In the genomic region with DNA sequence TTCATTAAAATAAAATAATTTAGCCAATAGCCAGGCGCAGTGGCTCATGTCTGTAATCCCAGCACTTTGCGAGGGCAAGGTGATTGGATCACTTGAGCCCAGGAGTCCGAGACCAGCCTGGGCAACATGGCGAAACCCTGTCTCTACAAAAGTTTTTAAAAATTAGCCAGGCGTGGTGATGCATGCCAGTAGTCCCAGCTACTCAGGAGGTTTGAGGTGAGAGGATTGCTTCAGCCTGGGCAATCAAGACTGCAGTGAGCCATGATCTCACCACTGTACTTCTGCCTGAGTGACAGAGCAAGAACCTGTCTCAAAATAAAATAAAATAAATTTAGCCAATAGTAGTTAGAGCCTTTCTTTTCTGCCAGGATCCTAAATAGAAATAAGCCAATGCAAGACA, we compare ENCODE assay signal across 24 cellular contexts. TPM values are rescaled to one million over a fixed set of nuclear protein-coding genes. Genes with fewer than 3 reads are reported as not detected.
DNase-seq lines count a peak whose midpoint lies in the region; ATAC-seq, FAIRE-seq and TF ChIP-seq lines count a peak whose summit lies in the region.
"Had no signal": no experiment of that assay in that cellular context is flagged by ENCODE, and none has a peak within 500 bp of the region (broad histone marks: within the 10 kb centered on the region; RNA-seq: fewer than 3 reads in every experiment).

No MANE protein-coding gene starts in this region.

- peak overlapping the region; percentile 39 to 75 (median 71) for H3K27ac ChIP-seq in right lobe of liver
- H3K27ac ChIP-seq in HepG2 (ENCODE audit: extremely low read length, insufficient read depth, low read length), result no peak overlapping the region
- H3K27ac ChIP-seq in small intestine (ENCODE audit: low read depth in 1 of 2, low read length in 1 of 2), result no peak overlapping the region
- H3K27ac ChIP-seq: C4-2B had no signal

- H3K4me3 Mint-ChIP-seq in mesothelial cell of epicardium (no peak overlapping the region), immature natural killer cell (no peak overlapping the region)

- BruUV-seq in HepG2 (replicated peaks; lab: Mats Ljungman, UMichigan), result no TSS peak

- CTCF ChIA-PET in HepG2 (lab: Yijun Ruan, JAX; ENCODE audit: low intra/inter-chr PET ratio, low total read pairs), result no interaction called here

- intact Hi-C loops in right lobe of liver (cut with DNase I), result no loop called here
- intact Hi-C loops in HepG2 (cut with micrococcal nuclease; ENCODE audit: unreplicated experiment), result no loop called here

- no peak for TF ChIP-seq RAD21 in HepG2 (CRISPR knock-in tag; IDR thresholded peaks at IDR 0.05)

- TF ChIP-seq EP300 in HepG2 (IDR thresholded peaks at IDR 0.05; ENCODE audit: low read depth in 2 of 2, low read length in 2 of 2) (no peak), HepG2 (CRISPR knock-in tag; IDR thresholded peaks at IDR 0.05; ENCODE audit: borderline replicate concordance) (no peak)

- H3K36me3 Mint-ChIP-seq in mesothelial cell of epicardium, result peaks cover 21% of the 10 kb centered on the region
- peaks cover 25 to 47% (median 41%) of the 10 kb centered on the region in 3 donors for H3K36me3 Mint-ChIP-seq in immature natural killer cell

- no peak overlapping the region for H2AFZ ChIP-seq in HepG2 (ENCODE audit: low read length)

- TF ChIP-seq CTCF in right lobe of liver (IDR thresholded peaks at IDR 0.05) (no peak), HepG2 (CRISPR knock-in tag; IDR thresholded peaks at IDR 0.05) (no peak), epithelial cell of proximal tubule (conservative IDR thresholded peaks at IDR 0.05; ENCODE audit: low read depth, low read length) (no peak), mesothelial cell of epicardium (IDR thresholded peaks at IDR 0.05; ENCODE audit: unreplicated experiment) (no peak)

- H3K36me3 ChIP-seq in right lobe of liver (peaks cover 0 to 20% (median 17%) of the 10 kb centered on the region in 4 donors), HepG2 (replicated peaks in 1 of 2; ENCODE audit: control insufficient read depth in 1 of 2, insufficient read depth in 2 of 2, low read length in 2 of 2) (peaks cover 3 to 52% of the 10 kb centered on the region in 2 experiments), small intestine (ENCODE audit: control insufficient read depth in 2 of 2, insufficient read depth in 2 of 2, low read length in 2 of 2) (peaks cover 7 to 9% of the 10 kb centered on the region in 2 donors)

- POLR2A ChIA-PET in HepG2 (lab: Yijun Ruan, JAX), result no interaction called here

- H3K9me3 ChIP-seq in right lobe of liver, result no peaks in the 10 kb centered on the region
- no peaks in the 10 kb centered on the region for H3K9me3 ChIP-seq in HepG2 (ENCODE audit: low read length)
- no peaks in the 10 kb centered on the region for H3K9me3 ChIP-seq in small intestine (ENCODE audit: control insufficient read depth, low read depth)

- H3K9ac ChIP-seq in HepG2 (ENCODE audit: insufficient read depth, low read depth, low read length), result no peak overlapping the region

- H3K27ac Mint-ChIP-seq in mesothelial cell of epicardium (peak overlapping the region; percentile 25), immature natural killer cell (no peak overlapping the region)

- ATAC-seq in right lobe of liver (peak; percentile 58 to 76 (median 68)), HepG2 (no peak)
- ATAC-seq: K562, SK-N-SH treated with all-trans-retinoic acid at 6 μM for 48 hours had no signal

- DNase-seq in right lobe of liver (peak in 1 of 3 donors; percentile 75), HepG2 (ENCODE audit: low spot score) (no peak), epithelial cell of proximal tubule (ENCODE audit: low read depth) (peak; percentile 42), mesothelial cell of epicardium (ENCODE audit: low spot score in 2 of 2, unreplicated experiment in 2 of 2) (no peak), small intestine (no peak), cerebellar cortex (ENCODE audit: low spot score) (no peak), immature natural killer cell (no peak), NCI-H2081 treated with DMSO at 0.1 percent for 48 hours (lab: John Stamatoyannopoulos, UW) (no peak)
- DNase-seq: 8988T, DMS53, GDM1, MM.1S, NCI-H1092, NCI-H1436, NCI-H1930, NCI-H226, NCI-H510A treated with DMSO at 0.1 percent for 48 hours, NCI-H748 treated with DMSO at 0.1 percent for 48 hours, SIG-M5 had no signal

- FAIRE-seq in HepG2 (lab: Jason Lieb, UNC) (no peak), small intestine (lab: Jason Lieb, UNC) (no peak)
- FAIRE-seq: GM18507, H54, K562 had no signal

- H3K4me1 Mint-ChIP-seq in mesothelial cell of epicardium (peaks cover 30% of the 10 kb centered on the region), immature natural killer cell (no peaks in the 10 kb centered on the region)

- H3K4me1 ChIP-seq in right lobe of liver (peaks cover 0 to 41% (median 0%) of the 10 kb centered on the region in 4 donors), HepG2 (ENCODE audit: insufficient read depth, low read length) (peaks cover 15% of the 10 kb centered on the region), small intestine (ENCODE audit: control insufficient read depth in 2 of 2, insufficient read depth in 1 of 2, low read depth in 1 of 2, low read length in 1 of 2) (peaks cover 0 to 3% of the 10 kb centered on the region in 2 donors)

- in situ Hi-C loops in HepG2 (cut with HindIII; ENCODE audit: extremely low pct_ligation_motif_present, low pct_unique_long_range_greater_than_20kb), result no loop called here

- 63% methylated on average over 5 of the region's 5 CpGs for WGBS in right lobe of liver (ENCODE audit: insufficient coverage, low coverage, low lambda C conversion rate, missing lambda C conversion rate)
- 90% methylated on average over 5 of the region's 5 CpGs for WGBS in HepG2 (ENCODE audit: low lambda C conversion rate)
- WGBS in small intestine, 3 donors, result 97 to 98% (median 98%) methylated on average over 5 of the region's 5 CpGs

- no peaks in the 10 kb centered on the region for H3K9me3 Mint-ChIP-seq in mesothelial cell of epicardium
- H3K9me3 Mint-ChIP-seq in immature natural killer cell, result no peaks in the 10 kb centered on the region

- peak; percentile 76 for TF ChIP-seq POLR2A in right lobe of liver (IDR thresholded peaks at IDR 0.05)
- no peak for TF ChIP-seq POLR2A in HepG2 (IDR thresholded peaks at IDR 0.05; ENCODE audit: insufficient read depth in 1 of 2, low read depth in 2 of 2, low read length in 2 of 2)

- H3K4me2 ChIP-seq in HepG2 (ENCODE audit: low read depth, low read length), result no peak overlapping the region

- no peaks in the 10 kb centered on the region for H3K79me2 ChIP-seq in HepG2 (ENCODE audit: insufficient read depth, low read length)

- H3K27me3 ChIP-seq in right lobe of liver (no peaks in the 10 kb centered on the region), HepG2 (ENCODE audit: control insufficient read depth in 1 of 2, insufficient read depth in 2 of 2, low read length in 2 of 2) (no peaks in the 10 kb centered on the region), small intestine (ENCODE audit: control insufficient read depth in 2 of 2, insufficient read depth in 2 of 2, low read length in 2 of 2) (no peaks in the 10 kb centered on the region)

- H3K4me3 ChIP-seq in right lobe of liver, result peak overlapping the region in 1 of 3 donors; percentile 45
- no peak overlapping the region for H3K4me3 ChIP-seq in HepG2 (replicated peaks in 1 of 3; ENCODE audit: insufficient read depth in 1 of 3, low read depth in 2 of 3, low read length in 3 of 3)
- H3K4me3 ChIP-seq in epithelial cell of proximal tubule (ENCODE audit: low read depth, low read length), result no peak overlapping the region
- H3K4me3 ChIP-seq in small intestine (ENCODE audit: low read depth in 1 of 2, low read length in 2 of 2), result no peak overlapping the region
- H3K4me3 ChIP-seq: K562 had no signal

- H4K20me1 ChIP-seq in HepG2 (ENCODE audit: insufficient read depth, low read length), result no peaks in the 10 kb centered on the region

- no peaks in the 10 kb centered on the region for H3K27me3 Mint-ChIP-seq in mesothelial cell of epicardium (ENCODE audit: low read depth)
- no peaks in the 10 kb centered on the region for H3K27me3 Mint-ChIP-seq in immature natural killer cell (ENCODE audit: low read depth in 3 of 3)

RNA-seq across cellular contexts. Expression of a gene that starts 12.2 kb away (rescaled TPM):
- total RNA-seq in right lobe of liver (10 to 100 TPM; 20.2 to 87.0 (median 41.7) TPM), HepG2 (2016; rRNA removed; fragmentation: Illumina TruSeq; extraction: Trizol) (25.5 and 31.8 TPM in 2 replicates), epithelial cell of proximal tubule (11.5 and 16.9 TPM in 2 replicates), mesothelial cell of epicardium (19.6 to 21.5 TPM (median 21.4 TPM) in 3 replicates)
- total RNA-seq in HepG2 (2016; cell fraction: cytosol; rRNA removed; fragmentation: Illumina TruSeq; extraction: Trizol; ENCODE audit: low read depth), result 47.8 and 51.9 TPM in 2 replicates
- 26.3 and 30.4 TPM in 2 replicates for total RNA-seq in HepG2 (2016; cell fraction: insoluble cytoplasmic fraction; rRNA removed; fragmentation: Illumina TruSeq; extraction: Trizol)
- 17.3 and 17.7 TPM in 2 replicates for total RNA-seq in HepG2 (2016; cell fraction: membrane; rRNA removed; fragmentation: Illumina TruSeq; extraction: Trizol)
- 22.2 and 26.2 TPM in 2 replicates for total RNA-seq in HepG2 (2016; cell fraction: nucleus; rRNA removed; fragmentation: Illumina TruSeq; extraction: Trizol)
- polyA plus RNA-seq in HepG2 (2011; rRNA removed) (5.4 and 6.6 TPM in 2 replicates), small intestine (10 to 100 TPM in 2 of 3 donors, 1 to 10 TPM in 1; 9.0 to 25.0 (median 11.6) TPM), immature natural killer cell (10 to 100 TPM; 10.4 to 15.1 (median 13.0) TPM)
- polyA plus RNA-seq in HepG2 (2011; cell fraction: cytosol; rRNA removed), result 3.2 and 5.1 TPM in 2 replicates
- 3.4 and 5.9 TPM in 2 replicates for polyA plus RNA-seq in HepG2 (2011; cell fraction: nucleus; rRNA removed)
- 7.5 and 8.1 TPM in 2 replicates for polyA plus RNA-seq in HepG2 (2012)
- 0.69 and 1.3 TPM in 2 replicates for polyA plus RNA-seq in HepG2 (2016; cell fraction: cytosol; fragmentation: Illumina TruSeq; extraction: Trizol; ENCODE audit: low read depth)
- 15.8 and 18.0 TPM in 2 replicates for polyA plus RNA-seq in HepG2 (2016; cell fraction: insoluble cytoplasmic fraction; fragmentation: Illumina TruSeq; extraction: Trizol; ENCODE audit: low read depth)
- 2.1 and 2.4 TPM in 2 replicates for polyA plus RNA-seq in HepG2 (2016; cell fraction: membrane; fragmentation: Illumina TruSeq; extraction: Trizol; ENCODE audit: low read depth)
- polyA plus RNA-seq in HepG2 (2016; cell fraction: nucleus; fragmentation: Illumina TruSeq; extraction: Trizol; ENCODE audit: insufficient read depth, low read depth), result 19.1 and 25.2 TPM in 2 replicates
- 11.2 and 33.6 TPM in 2 replicates for polyA minus RNA-seq in HepG2 (2011; rRNA and poly(A)+ RNA removed; ENCODE audit: low replicate concordance)
- 7.5 and 7.9 TPM in 2 replicates for polyA minus RNA-seq in HepG2 (2011; cell fraction: cytosol; rRNA and poly(A)+ RNA removed)
- polyA minus RNA-seq in HepG2 (2011; cell fraction: nucleus; rRNA and poly(A)+ RNA removed), result 18.0 and 23.0 TPM in 2 replicates

RNA-seq across cellular contexts. Expression of a gene that starts 12.7 kb away (rescaled TPM):
- 10 to 100 TPM; 13.3 to 30.7 (median 19.7) TPM for total RNA-seq in right lobe of liver
- 51.4 and 70.0 TPM in 2 replicates for total RNA-seq in HepG2 (2016; rRNA removed; fragmentation: Illumina TruSeq; extraction: Trizol)
- total RNA-seq in HepG2 (2016; cell fraction: cytosol; rRNA removed; fragmentation: Illumina TruSeq; extraction: Trizol; ENCODE audit: low read depth), result 24.3 and 28.5 TPM in 2 replicates
- total RNA-seq in HepG2 (2016; cell fraction: insoluble cytoplasmic fraction; rRNA removed; fragmentation: Illumina TruSeq; extraction: Trizol), result 53.4 and 70.2 TPM in 2 replicates
- total RNA-seq in HepG2 (2016; cell fraction: membrane; rRNA removed; fragmentation: Illumina TruSeq; extraction: Trizol), result 63.4 and 70.5 TPM in 2 replicates
- total RNA-seq in HepG2 (2016; cell fraction: nucleus; rRNA removed; fragmentation: Illumina TruSeq; extraction: Trizol), result 52.8 and 54.3 TPM in 2 replicates
- 15.2 and 15.7 TPM in 2 replicates for polyA plus RNA-seq in HepG2 (2011; rRNA removed)
- polyA plus RNA-seq in HepG2 (2011; cell fraction: cytosol; rRNA removed), result 10.9 and 14.0 TPM in 2 replicates
- polyA plus RNA-seq in HepG2 (2011; cell fraction: nucleus; rRNA removed), result 20.3 and 21.9 TPM in 2 replicates
- polyA plus RNA-seq in HepG2 (2012), result 19.7 and 20.8 TPM in 2 replicates
- polyA plus RNA-seq in HepG2 (2016; cell fraction: cytosol; fragmentation: Illumina TruSeq; extraction: Trizol; ENCODE audit: low read depth), result 22.7 and 27.3 TPM in 2 replicates
- 54.8 and 62.0 TPM in 2 replicates for polyA plus RNA-seq in HepG2 (2016; cell fraction: insoluble cytoplasmic fraction; fragmentation: Illumina TruSeq; extraction: Trizol; ENCODE audit: low read depth)
- polyA plus RNA-seq in HepG2 (2016; cell fraction: membrane; fragmentation: Illumina TruSeq; extraction: Trizol; ENCODE audit: low read depth), result 46.8 and 48.1 TPM in 2 replicates
- polyA plus RNA-seq in HepG2 (2016; cell fraction: nucleus; fragmentation: Illumina TruSeq; extraction: Trizol; ENCODE audit: insufficient read depth, low read depth), result 55.9 and 61.0 TPM in 2 replicates
- 23.7 and 34.5 TPM in 2 replicates for polyA minus RNA-seq in HepG2 (2011; rRNA and poly(A)+ RNA removed; ENCODE audit: low replicate concordance)
- polyA minus RNA-seq in HepG2 (2011; cell fraction: cytosol; rRNA and poly(A)+ RNA removed), result 13.5 and 14.6 TPM in 2 replicates
- polyA minus RNA-seq in HepG2 (2011; cell fraction: nucleus; rRNA and poly(A)+ RNA removed), result 60.9 and 80.8 TPM in 2 replicates
- total RNA-seq in epithelial cell of proximal tubule, result 30.8 and 47.9 TPM in 2 replicates
- 45.9 to 47.8 TPM (median 46.2 TPM) in 3 replicates for total RNA-seq in mesothelial cell of epicardium
- polyA plus RNA-seq in small intestine, result 10 to 100 TPM; 23.1 to 28.9 (median 25.7) TPM
- polyA plus RNA-seq in immature natural killer cell, result 10 to 100 TPM; 24.3 to 33.8 (median 27.2) TPM

RNA-seq across cellular contexts. Expression of a gene that starts 43.6 kb away (rescaled TPM):
- total RNA-seq in right lobe of liver, result over 10,000 TPM in 5 of 6 experiments, 1,000 to 10,000 TPM in 1; 7,699 to 33,192 (median 12,593) TPM
- not detected in 2 replicates for total RNA-seq in HepG2 (2016; rRNA removed; fragmentation: Illumina TruSeq; extraction: Trizol)
- not detected in 2 replicates for total RNA-seq in HepG2 (2016; cell fraction: cytosol; rRNA removed; fragmentation: Illumina TruSeq; extraction: Trizol; ENCODE audit: low read depth)
- not detected in 2 replicates for total RNA-seq in HepG2 (2016; cell fraction: insoluble cytoplasmic fraction; rRNA removed; fragmentation: Illumina TruSeq; extraction: Trizol)
- total RNA-seq in HepG2 (2016; cell fraction: membrane; rRNA removed; fragmentation: Illumina TruSeq; extraction: Trizol), result not detected in 2 replicates
- not detected in 2 replicates for total RNA-seq in HepG2 (2016; cell fraction: nucleus; rRNA removed; fragmentation: Illumina TruSeq; extraction: Trizol)
- polyA plus RNA-seq in HepG2 (2011; rRNA removed), result not detected in 2 replicates
- not detected in 2 replicates for polyA plus RNA-seq in HepG2 (2011; cell fraction: cytosol; rRNA removed)
- not detected in 2 replicates for polyA plus RNA-seq in HepG2 (2011; cell fraction: nucleus; rRNA removed)
- not detected in 2 replicates for polyA plus RNA-seq in HepG2 (2012)
- not detected in 2 replicates for polyA plus RNA-seq in HepG2 (2016; cell fraction: cytosol; fragmentation: Illumina TruSeq; extraction: Trizol; ENCODE audit: low read depth)
- not detected in 2 replicates for polyA plus RNA-seq in HepG2 (2016; cell fraction: insoluble cytoplasmic fraction; fragmentation: Illumina TruSeq; extraction: Trizol; ENCODE audit: low read depth)
- not detected in 2 replicates for polyA plus RNA-seq in HepG2 (2016; cell fraction: membrane; fragmentation: Illumina TruSeq; extraction: Trizol; ENCODE audit: low read depth)
- polyA plus RNA-seq in HepG2 (2016; cell fraction: nucleus; fragmentation: Illumina TruSeq; extraction: Trizol; ENCODE audit: insufficient read depth, low read depth), result not detected in 2 replicates
- polyA minus RNA-seq in HepG2 (2011; rRNA and poly(A)+ RNA removed; ENCODE audit: low replicate concordance), result not detected in 2 replicates
- polyA minus RNA-seq in HepG2 (2011; cell fraction: cytosol; rRNA and poly(A)+ RNA removed), result not detected in 2 replicates
- not detected in 2 replicates for polyA minus RNA-seq in HepG2 (2011; cell fraction: nucleus; rRNA and poly(A)+ RNA removed)
- 46.7 and 69.7 TPM in 2 replicates for total RNA-seq in epithelial cell of proximal tubule
- not detected in 3 replicates for total RNA-seq in mesothelial cell of epicardium
- 10 to 100 TPM in 1 of 3 donors, 1 to 10 TPM in 2; 3.0 to 64.0 (median 9.8) TPM for polyA plus RNA-seq in small intestine
- polyA plus RNA-seq in immature natural killer cell, result not detected
- polyA plus RNA-seq: K562 had no signal

Comparison
In these comparisons a context has a peak if more than half of its experiments do, and no peak if none do; other contexts are left out.
1. H3K27ac ChIP-seq: peak in right lobe of liver (3 of 3); none in HepG2 (single experiment) and small intestine (0 of 2).
2. RNA of a gene that starts 43.6 kb away (total RNA-seq): 7,699 to 33,192 TPM in right lobe of liver; 46.7 to 69.7 TPM in epithelial cell of proximal tubule, not detected in HepG2 and not detected in mesothelial cell of epicardium; every median in the first group is over 100 times any median in the second.